Comparison of ENCODE assay signal across 1 cellular context in genomic region chrX:27924261-27924660, GRCh38.
TF ChIP-seq lines count a peak whose summit lies in the region.

No MANE protein-coding gene starts in this region.

TF ChIP-seq in IMR-90, 13 proteins besides CTCF, POLR2A, EP300 and RAD21 (continued from another document):
- no peak for TF ChIP-seq MAZ (IDR thresholded peaks at IDR 0.05; ENCODE audit: borderline replicate concordance, low read depth, low read length)
- TF ChIP-seq MXI1 (IDR thresholded peaks at IDR 0.05; ENCODE audit: borderline replicate concordance, low read depth, low read length) = no peak
TF ChIP-seq in IMR-90: peak in this region for 0.
